24 cellular contexts compared by ENCODE assay signal in genomic region chr2:138239902-138240595, GRCh38.
DNase-seq lines count a peak whose midpoint lies in the region; ATAC-seq, FAIRE-seq and TF ChIP-seq lines count a peak whose summit lies in the region.
"Had no signal": no experiment of that assay in that cellular context is flagged by ENCODE, and none has a peak within 500 bp of the region (broad histone marks: within the 10 kb centered on the region; RNA-seq: fewer than 3 reads in every experiment).

No MANE protein-coding gene starts in this region.

- no peak overlapping the region for H2BK12ac ChIP-seq in mesenchymal stem cell (ENCODE audit: low read length in 2 of 2)

- no peak overlapping the region for H4K91ac ChIP-seq in mesenchymal stem cell (ENCODE audit: low read length)

- peak; percentile 74 for FAIRE-seq in endometrium (lab: Jason Lieb, UNC)
- FAIRE-seq: K562 had no signal

- ATAC-seq in Right ventricle myocardium superior (ENCODE audit: poor library complexity) (peak; percentile 29), GM18517 (IDR thresholded peaks at IDR 0.05; ENCODE audit: unreplicated experiment) (no peak)
- no peak for ATAC-seq in activated CD8-positive, alpha-beta T cell treated with anti-CD3 and anti-CD28 coated beads, Interleukin-2, amount 10 ng/mL, durations not matched to agents 7 days and 5 days
- ATAC-seq: K562 had no signal

- no peaks in the 10 kb centered on the region for H3K36me3 ChIP-seq in mesenchymal stem cell (ENCODE audit: control insufficient read depth in 1 of 2, insufficient read depth in 2 of 2, low read depth in 1 of 2, low read length in 2 of 2)
- H3K36me3 ChIP-seq in uterus: no peaks in the 10 kb centered on the region
- H3K36me3 ChIP-seq: cardiac muscle cell, esophagus squamous epithelium, sigmoid colon, tibial nerve had no signal

- H3K27ac ChIP-seq in mesenchymal stem cell (ENCODE audit: low read length, poor library complexity, severe bottlenecking) (no peak overlapping the region), uterus (peak overlapping the region; percentile 5 to 7)
- H3K27ac ChIP-seq: C4-2B, cardiac muscle cell, sigmoid colon had no signal

- H3K14ac ChIP-seq in mesenchymal stem cell (ENCODE audit: low read length in 2 of 2): no peak overlapping the region

- peak overlapping the region; percentile 55 for H3K9ac ChIP-seq in mesenchymal stem cell (ENCODE audit: low read length)

- WGBS in mesenchymal stem cell: 100% methylated on average over 2 of the region's 3 CpGs

- H3K4me1 ChIP-seq in mesenchymal stem cell (ENCODE audit: control insufficient read depth, insufficient read depth, low read depth, low read length): no peaks in the 10 kb centered on the region
- H3K4me1 ChIP-seq in uterus: no peaks in the 10 kb centered on the region
- H3K4me1 ChIP-seq: esophagus squamous epithelium, sigmoid colon had no signal

- POLR2A ChIA-PET in activated CD8-positive, alpha-beta T cell treated with anti-CD3 and anti-CD28 coated beads, Interleukin-2, amount 10 ng/mL, durations not matched to agents 7 days and 5 days (lab: Charles Lee): no interaction called here

- no peak overlapping the region for H2BK120ac ChIP-seq in mesenchymal stem cell (ENCODE audit: low read depth, low read length)

- H3K36me3 Mint-ChIP-seq in activated CD8-positive, alpha-beta T cell treated with anti-CD3 and anti-CD28 coated beads, Interleukin-2, amount 10 ng/mL, durations not matched to agents 7 days and 5 days (ENCODE audit: low read depth): no peaks in the 10 kb centered on the region

- intact Hi-C loops in Right ventricle myocardium superior (cut with DNase I) (no loop called here), cardiac septum (cut with DNase I) (no loop called here), uterus (cut with DNase I; ENCODE audit: low total_unique reads) (no loop called here)

- no peak overlapping the region for H3K4me3 Mint-ChIP-seq in activated CD8-positive, alpha-beta T cell treated with anti-CD3 and anti-CD28 coated beads, Interleukin-2, amount 10 ng/mL, durations not matched to agents 7 days and 5 days
- H3K4me3 Mint-ChIP-seq: H9 had no signal

- H2BK5ac ChIP-seq in mesenchymal stem cell (ENCODE audit: low read depth, low read length, poor library complexity, severe bottlenecking): no peak overlapping the region

- H3K4me3 ChIP-seq in mesenchymal stem cell (ENCODE audit: insufficient read depth in 1 of 2, low read depth in 1 of 2, low read length in 2 of 2): peak overlapping the region in 1 of 2 experiments; percentile 13
- no peak overlapping the region for H3K4me3 ChIP-seq in uterus
- H3K4me3 ChIP-seq: cardiac muscle cell, esophagus squamous epithelium, K562, sigmoid colon, tibial nerve had no signal

- H3K27me3 ChIP-seq in mesenchymal stem cell (ENCODE audit: control insufficient read depth in 1 of 2, insufficient read depth in 1 of 2, low read length in 2 of 2): no peaks in the 10 kb centered on the region
- H3K27me3 ChIP-seq in uterus: no peaks in the 10 kb centered on the region
- H3K27me3 ChIP-seq: cardiac muscle cell, esophagus squamous epithelium, sigmoid colon, tibial nerve had no signal

- no peak overlapping the region for H3K4ac ChIP-seq in mesenchymal stem cell (ENCODE audit: low read depth in 1 of 2, low read length in 2 of 2)

- H3K27me3 Mint-ChIP-seq in activated CD8-positive, alpha-beta T cell treated with anti-CD3 and anti-CD28 coated beads, Interleukin-2, amount 10 ng/mL, durations not matched to agents 7 days and 5 days (ENCODE audit: low read depth): no peaks in the 10 kb centered on the region

- no peak overlapping the region for H4K8ac ChIP-seq in mesenchymal stem cell (ENCODE audit: low read length)

- no peaks in the 10 kb centered on the region for H3K9me3 Mint-ChIP-seq in activated CD8-positive, alpha-beta T cell treated with anti-CD3 and anti-CD28 coated beads, Interleukin-2, amount 10 ng/mL, durations not matched to agents 7 days and 5 days (ENCODE audit: insufficient read depth)
- H3K9me3 Mint-ChIP-seq: H9 had no signal

- H3K4me2 ChIP-seq in mesenchymal stem cell (ENCODE audit: low read length, poor library complexity, severe bottlenecking): no peak overlapping the region

- no peak overlapping the region for H2AFZ ChIP-seq in mesenchymal stem cell (ENCODE audit: low read depth, low read length)

- no peak overlapping the region for H3K18ac ChIP-seq in mesenchymal stem cell (ENCODE audit: low read depth in 1 of 2, low read length in 2 of 2)

- no peak overlapping the region for H3K27ac Mint-ChIP-seq in activated CD8-positive, alpha-beta T cell treated with anti-CD3 and anti-CD28 coated beads, Interleukin-2, amount 10 ng/mL, durations not matched to agents 7 days and 5 days
- H3K27ac Mint-ChIP-seq: H9 had no signal

- H3K9me3 ChIP-seq in mesenchymal stem cell (ENCODE audit: control insufficient read depth, low read length) (no peaks in the 10 kb centered on the region), uterus (no peaks in the 10 kb centered on the region)
- H3K9me3 ChIP-seq: esophagus squamous epithelium, sigmoid colon, tibial nerve had no signal

- no peak for TF ChIP-seq CTCF in uterus (IDR thresholded peaks at IDR 0.05)

- TF ChIP-seq POLR2A in uterus (IDR thresholded peaks at IDR 0.05): no peak

- no peak for DNase-seq in Right ventricle myocardium superior
- DNase-seq in cardiac septum (ENCODE audit: low spot score): no peak
- no peak for DNase-seq in mesenchymal stem cell
- DNase-seq in uterus: no peak
- no peak for DNase-seq in activated CD8-positive, alpha-beta T cell treated with anti-CD3 and anti-CD28 coated beads, Interleukin-2, amount 10 ng/mL, durations not matched to agents 7 days and 5 days
- DNase-seq in NOMO-1 treated with DMSO at 0.1 percent for 48 hours (lab: John Stamatoyannopoulos, UW; ENCODE audit: unreplicated experiment): no peak
- DNase-seq: 8988T; activated CD4-positive, alpha-beta T cell treated with anti-CD3 and anti-CD28 coated beads for 4 hours; activated naive CD4-positive, alpha-beta T cell treated with anti-CD3 and anti-CD28 coated beads, Interleukin-2, amount 50 U/mL, for 16 hours; DMS153; effector CD4-positive, alpha-beta T cell; esophagus squamous epithelium; H9; NCI-H1092; NCI-H69; nucleus accumbens; sigmoid colon; stimulated activated CD4-positive, alpha-beta T cell treated with anti-CD3 and anti-CD28 coated beads, Interleukin-4, amount 100 ng/mL, for 24 hours had no signal

- CTCF ChIA-PET in activated CD8-positive, alpha-beta T cell treated with anti-CD3 and anti-CD28 coated beads, Interleukin-2, amount 10 ng/mL, durations not matched to agents 7 days and 5 days (lab: Charles Lee): no interaction called here

- H3K79me1 ChIP-seq in mesenchymal stem cell (replicated peaks; ENCODE audit: low read length, poor library complexity, severe bottlenecking): no peaks in the 10 kb centered on the region

- H2AK5ac ChIP-seq in mesenchymal stem cell (ENCODE audit: low read length, severe bottlenecking): no peak overlapping the region

- H3K23ac ChIP-seq in mesenchymal stem cell (ENCODE audit: low read length in 2 of 2): no peak overlapping the region

- no peak overlapping the region for H2BK15ac ChIP-seq in mesenchymal stem cell (ENCODE audit: low read depth, poor library complexity, severe bottlenecking)

- no peaks in the 10 kb centered on the region for H3K4me1 Mint-ChIP-seq in activated CD8-positive, alpha-beta T cell treated with anti-CD3 and anti-CD28 coated beads, Interleukin-2, amount 10 ng/mL, durations not matched to agents 7 days and 5 days (ENCODE audit: low read depth)
